In the genomic region with DNA sequence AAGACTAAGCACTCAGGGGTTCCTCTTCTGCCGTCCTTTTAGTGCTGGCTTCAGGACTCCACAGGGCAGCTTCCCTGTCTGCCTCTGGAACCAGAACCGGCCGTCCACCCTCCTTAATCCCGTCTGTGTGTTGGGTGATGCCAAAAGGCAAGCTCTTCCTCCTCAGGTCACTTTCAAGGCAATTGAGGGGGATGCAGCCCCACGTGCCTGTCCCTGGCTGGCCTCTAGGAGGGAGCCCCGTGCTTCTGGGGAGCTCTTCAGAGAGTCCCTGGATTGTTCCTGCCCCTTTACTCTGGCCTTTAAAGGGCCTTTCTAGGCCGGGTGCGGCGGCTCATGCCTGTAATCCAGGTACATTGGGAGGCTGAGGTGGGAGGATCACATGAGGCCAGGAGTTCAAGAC, we compare ENCODE assay signal across 1 cellular context.
TF ChIP-seq lines count a peak whose summit lies in the region.

No MANE protein-coding gene starts in this region.

TF ChIP-seq in GM23338, 12 proteins besides CTCF, POLR2A, EP300 and RAD21:
- TF ChIP-seq, protein P1, sequence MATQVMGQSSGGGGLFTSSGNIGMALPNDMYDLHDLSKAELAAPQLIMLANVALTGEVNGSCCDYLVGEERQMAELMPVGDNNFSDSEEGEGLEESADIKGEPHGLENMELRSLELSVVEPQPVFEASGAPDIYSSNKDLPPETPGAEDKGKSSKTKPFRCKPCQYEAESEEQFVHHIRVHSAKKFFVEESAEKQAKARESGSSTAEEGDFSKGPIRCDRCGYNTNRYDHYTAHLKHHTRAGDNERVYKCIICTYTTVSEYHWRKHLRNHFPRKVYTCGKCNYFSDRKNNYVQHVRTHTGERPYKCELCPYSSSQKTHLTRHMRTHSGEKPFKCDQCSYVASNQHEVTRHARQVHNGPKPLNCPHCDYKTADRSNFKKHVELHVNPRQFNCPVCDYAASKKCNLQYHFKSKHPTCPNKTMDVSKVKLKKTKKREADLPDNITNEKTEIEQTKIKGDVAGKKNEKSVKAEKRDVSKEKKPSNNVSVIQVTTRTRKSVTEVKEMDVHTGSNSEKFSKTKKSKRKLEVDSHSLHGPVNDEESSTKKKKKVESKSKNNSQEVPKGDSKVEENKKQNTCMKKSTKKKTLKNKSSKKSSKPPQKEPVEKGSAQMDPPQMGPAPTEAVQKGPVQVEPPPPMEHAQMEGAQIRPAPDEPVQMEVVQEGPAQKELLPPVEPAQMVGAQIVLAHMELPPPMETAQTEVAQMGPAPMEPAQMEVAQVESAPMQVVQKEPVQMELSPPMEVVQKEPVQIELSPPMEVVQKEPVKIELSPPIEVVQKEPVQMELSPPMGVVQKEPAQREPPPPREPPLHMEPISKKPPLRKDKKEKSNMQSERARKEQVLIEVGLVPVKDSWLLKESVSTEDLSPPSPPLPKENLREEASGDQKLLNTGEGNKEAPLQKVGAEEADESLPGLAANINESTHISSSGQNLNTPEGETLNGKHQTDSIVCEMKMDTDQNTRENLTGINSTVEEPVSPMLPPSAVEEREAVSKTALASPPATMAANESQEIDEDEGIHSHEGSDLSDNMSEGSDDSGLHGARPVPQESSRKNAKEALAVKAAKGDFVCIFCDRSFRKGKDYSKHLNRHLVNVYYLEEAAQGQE (IDR thresholded peaks at IDR 0.05; ENCODE audit: unreplicated experiment) = no peak
- TF ChIP-seq, protein P2, sequence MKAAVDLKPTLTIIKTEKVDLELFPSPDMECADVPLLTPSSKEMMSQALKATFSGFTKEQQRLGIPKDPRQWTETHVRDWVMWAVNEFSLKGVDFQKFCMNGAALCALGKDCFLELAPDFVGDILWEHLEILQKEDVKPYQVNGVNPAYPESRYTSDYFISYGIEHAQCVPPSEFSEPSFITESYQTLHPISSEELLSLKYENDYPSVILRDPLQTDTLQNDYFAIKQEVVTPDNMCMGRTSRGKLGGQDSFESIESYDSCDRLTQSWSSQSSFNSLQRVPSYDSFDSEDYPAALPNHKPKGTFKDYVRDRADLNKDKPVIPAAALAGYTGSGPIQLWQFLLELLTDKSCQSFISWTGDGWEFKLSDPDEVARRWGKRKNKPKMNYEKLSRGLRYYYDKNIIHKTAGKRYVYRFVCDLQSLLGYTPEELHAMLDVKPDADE (IDR thresholded peaks at IDR 0.05) = no peak
- TF ChIP-seq POLR2AphosphoS5 (IDR thresholded peaks at IDR 0.05; ENCODE audit: low read depth) (no peak), STAT1 (IDR thresholded peaks at IDR 0.05; ENCODE audit: unreplicated experiment) (no peak), ZNF331 (CRISPR knock-in tag; IDR thresholded peaks at IDR 0.05; ENCODE audit: low read depth) (no peak), JUNB (IDR thresholded peaks at IDR 0.05; ENCODE audit: unreplicated experiment) (no peak), EZH2phosphoT487 (IDR thresholded peaks at IDR 0.05; ENCODE audit: unreplicated experiment) (no peak), NANOG (IDR thresholded peaks at IDR 0.05; ENCODE audit: borderline replicate concordance) (no peak), ZNF114 (CRISPR knock-in tag; IDR thresholded peaks at IDR 0.05) (no peak), EZH2 (IDR thresholded peaks at IDR 0.05; ENCODE audit: low read depth, unreplicated experiment) (no peak), CREB1 (CRISPR knock-in tag; IDR thresholded peaks at IDR 0.05; ENCODE audit: low read depth) (no peak)
- TF ChIP-seq, protein P3, sequence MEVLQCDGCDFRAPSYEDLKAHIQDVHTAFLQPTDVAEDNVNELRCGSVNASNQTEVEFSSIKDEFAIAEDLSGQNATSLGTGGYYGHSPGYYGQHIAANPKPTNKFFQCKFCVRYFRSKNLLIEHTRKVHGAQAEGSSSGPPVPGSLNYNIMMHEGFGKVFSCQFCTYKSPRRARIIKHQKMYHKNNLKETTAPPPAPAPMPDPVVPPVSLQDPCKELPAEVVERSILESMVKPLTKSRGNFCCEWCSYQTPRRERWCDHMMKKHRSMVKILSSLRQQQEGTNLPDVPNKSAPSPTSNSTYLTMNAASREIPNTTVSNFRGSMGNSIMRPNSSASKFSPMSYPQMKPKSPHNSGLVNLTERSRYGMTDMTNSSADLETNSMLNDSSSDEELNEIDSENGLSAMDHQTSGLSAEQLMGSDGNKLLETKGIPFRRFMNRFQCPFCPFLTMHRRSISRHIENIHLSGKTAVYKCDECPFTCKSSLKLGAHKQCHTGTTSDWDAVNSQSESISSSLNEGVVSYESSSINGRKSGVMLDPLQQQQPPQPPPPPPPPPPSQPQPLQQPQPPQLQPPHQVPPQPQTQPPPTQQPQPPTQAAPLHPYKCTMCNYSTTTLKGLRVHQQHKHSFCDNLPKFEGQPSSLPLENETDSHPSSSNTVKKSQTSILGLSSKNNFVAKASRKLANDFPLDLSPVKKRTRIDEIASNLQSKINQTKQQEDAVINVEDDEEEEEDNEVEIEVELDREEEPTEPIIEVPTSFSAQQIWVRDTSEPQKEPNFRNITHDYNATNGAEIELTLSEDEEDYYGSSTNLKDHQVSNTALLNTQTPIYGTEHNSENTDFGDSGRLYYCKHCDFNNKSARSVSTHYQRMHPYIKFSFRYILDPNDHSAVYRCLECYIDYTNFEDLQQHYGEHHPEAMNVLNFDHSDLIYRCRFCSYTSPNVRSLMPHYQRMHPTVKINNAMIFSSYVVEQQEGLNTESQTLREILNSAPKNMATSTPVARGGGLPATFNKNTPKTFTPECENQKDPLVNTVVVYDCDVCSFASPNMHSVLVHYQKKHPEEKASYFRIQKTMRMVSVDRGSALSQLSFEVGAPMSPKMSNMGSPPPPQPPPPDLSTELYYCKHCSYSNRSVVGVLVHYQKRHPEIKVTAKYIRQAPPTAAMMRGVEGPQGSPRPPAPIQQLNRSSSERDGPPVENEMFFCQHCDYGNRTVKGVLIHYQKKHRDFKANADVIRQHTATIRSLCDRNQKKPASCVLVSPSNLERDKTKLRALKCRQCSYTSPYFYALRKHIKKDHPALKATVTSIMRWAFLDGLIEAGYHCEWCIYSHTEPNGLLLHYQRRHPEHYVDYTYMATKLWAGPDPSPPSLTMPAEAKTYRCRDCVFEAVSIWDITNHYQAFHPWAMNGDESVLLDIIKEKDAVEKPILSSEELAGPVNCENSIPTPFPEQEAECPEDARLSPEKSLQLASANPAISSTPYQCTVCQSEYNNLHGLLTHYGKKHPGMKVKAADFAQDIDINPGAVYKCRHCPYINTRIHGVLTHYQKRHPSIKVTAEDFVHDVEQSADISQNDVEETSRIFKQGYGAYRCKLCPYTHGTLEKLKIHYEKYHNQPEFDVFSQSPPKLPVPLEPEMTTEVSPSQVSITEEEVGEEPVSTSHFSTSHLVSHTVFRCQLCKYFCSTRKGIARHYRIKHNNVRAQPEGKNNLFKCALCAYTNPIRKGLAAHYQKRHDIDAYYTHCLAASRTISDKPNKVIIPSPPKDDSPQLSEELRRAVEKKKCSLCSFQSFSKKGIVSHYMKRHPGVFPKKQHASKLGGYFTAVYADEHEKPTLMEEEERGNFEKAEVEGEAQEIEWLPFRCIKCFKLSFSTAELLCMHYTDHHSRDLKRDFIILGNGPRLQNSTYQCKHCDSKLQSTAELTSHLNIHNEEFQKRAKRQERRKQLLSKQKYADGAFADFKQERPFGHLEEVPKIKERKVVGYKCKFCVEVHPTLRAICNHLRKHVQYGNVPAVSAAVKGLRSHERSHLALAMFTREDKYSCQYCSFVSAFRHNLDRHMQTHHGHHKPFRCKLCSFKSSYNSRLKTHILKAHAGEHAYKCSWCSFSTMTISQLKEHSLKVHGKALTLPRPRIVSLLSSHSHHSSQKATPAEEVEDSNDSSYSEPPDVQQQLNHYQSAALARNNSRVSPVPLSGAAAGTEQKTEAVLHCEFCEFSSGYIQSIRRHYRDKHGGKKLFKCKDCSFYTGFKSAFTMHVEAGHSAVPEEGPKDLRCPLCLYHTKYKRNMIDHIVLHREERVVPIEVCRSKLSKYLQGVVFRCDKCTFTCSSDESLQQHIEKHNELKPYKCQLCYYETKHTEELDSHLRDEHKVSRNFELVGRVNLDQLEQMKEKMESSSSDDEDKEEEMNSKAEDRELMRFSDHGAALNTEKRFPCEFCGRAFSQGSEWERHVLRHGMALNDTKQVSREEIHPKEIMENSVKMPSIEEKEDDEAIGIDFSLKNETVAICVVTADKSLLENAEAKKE (CRISPR knock-in tag; IDR thresholded peaks at IDR 0.05) = no peak
